19 cellular contexts compared by ENCODE assay signal in genomic region chr2:226683926-226684562, GRCh38.
DNase-seq lines count a peak whose midpoint lies in the region; ATAC-seq, FAIRE-seq and TF ChIP-seq lines count a peak whose summit lies in the region.
"Had no signal": no experiment of that assay in that cellular context is flagged by ENCODE, and none has a peak within 500 bp of the region (broad histone marks: within the 10 kb centered on the region; RNA-seq: fewer than 3 reads in every experiment).

No MANE protein-coding gene starts in this region.

- BruUV-seq in IMR-90 (replicated peaks; lab: Mats Ljungman, UMichigan), result no TSS peak

- H2BK5ac ChIP-seq in IMR-90 (ENCODE audit: low read depth, low read length, poor library complexity, severe bottlenecking), result no peak overlapping the region

- no peaks in the 10 kb centered on the region for H3K79me1 ChIP-seq in IMR-90 (ENCODE audit: low read depth in 1 of 2, low read length in 2 of 2)

- no peak for TF ChIP-seq RAD21 in IMR-90 (IDR thresholded peaks at IDR 0.05; ENCODE audit: low read length)

- no peak for FAIRE-seq in GM19239 (lab: Jason Lieb, UNC)
- FAIRE-seq: D721Med, G401.6 had no signal

- H2AK9ac ChIP-seq in IMR-90 (replicated peaks; ENCODE audit: low read depth, low read length, poor library complexity), result no peak overlapping the region

- H4K20me1 ChIP-seq in IMR-90 (ENCODE audit: insufficient read depth, low read length), result no peaks in the 10 kb centered on the region

- no peak overlapping the region for H2BK20ac ChIP-seq in IMR-90 (ENCODE audit: low read depth, low read length)

- no peak overlapping the region for H3K4me3 Mint-ChIP-seq in activated naive CD8-positive, alpha-beta T cell treated with anti-CD3 and anti-CD28 coated beads for 36 hours
- H3K4me3 Mint-ChIP-seq: T-cell had no signal

- H3K4me2 ChIP-seq in IMR-90 (ENCODE audit: low read depth, low read length), result no peak overlapping the region

- H2AK5ac ChIP-seq in IMR-90 (ENCODE audit: low read depth, low read length), result no peak overlapping the region

- no peaks in the 10 kb centered on the region for H3K9me3 Mint-ChIP-seq in activated naive CD8-positive, alpha-beta T cell treated with anti-CD3 and anti-CD28 coated beads for 36 hours
- H3K9me3 Mint-ChIP-seq: T-cell had no signal

- dilution Hi-C loops in IMR-90 (cut with HindIII; ENCODE audit: low sequenced_read_pairs, unreplicated experiment), result no loop called here

- H2AFZ ChIP-seq in IMR-90 (replicated peaks; ENCODE audit: low read length, poor library complexity), result no peak overlapping the region

- H3K14ac ChIP-seq in IMR-90 (replicated peaks; ENCODE audit: low read depth, low read length), result no peak overlapping the region

- H3K36me3 ChIP-seq in IMR-90 (ENCODE audit: control insufficient read depth, insufficient read depth, low read length) (no peaks in the 10 kb centered on the region), RWPE2 (ENCODE audit: low read depth) (no peaks in the 10 kb centered on the region), heart right ventricle (no peaks in the 10 kb centered on the region), psoas muscle (ENCODE audit: insufficient read depth in 1 of 2, low read depth in 1 of 2) (no peaks in the 10 kb centered on the region)

- ATAC-seq in IMR-90 (ENCODE audit: low read depth) (no peak), RWPE2 (ENCODE audit: low read depth) (no peak), heart right ventricle (peak in 7 of 8 donors; percentile 38 to 93 (median 79)), psoas muscle (peak in 1 of 4 donors; percentile 39), GM19328 (IDR thresholded peaks at IDR 0.05; ENCODE audit: unreplicated experiment) (no peak)
- ATAC-seq: T-cell had no signal

- H3K4me3 ChIP-seq in IMR-90 (ENCODE audit: insufficient read depth, low read depth, low read length) (no peak overlapping the region), RWPE2 (ENCODE audit: severe bottlenecking) (no peak overlapping the region), heart right ventricle (no peak overlapping the region), psoas muscle (no peak overlapping the region)
- H3K4me3 ChIP-seq: SK-N-MC had no signal

- no peaks in the 10 kb centered on the region for H3K9me1 ChIP-seq in IMR-90 (ENCODE audit: insufficient read depth, low read length)

- intact Hi-C loops in IMR-90 (cut with micrococcal nuclease) (no loop called here), heart right ventricle (cut with DNase I) (no loop called here), psoas muscle (cut with DNase I) (no loop called here)

- H3K23ac ChIP-seq in IMR-90 (ENCODE audit: low read depth, low read length), result no peak overlapping the region

- CTCF ChIA-PET in IMR-90 (lab: Yijun Ruan, JAX), result no interaction called here

- no peak for TF ChIP-seq POLR2A in IMR-90 (IDR thresholded peaks at IDR 0.05; ENCODE audit: low read depth, low read length)

- H3K56ac ChIP-seq in IMR-90 (ENCODE audit: extremely low read depth, insufficient read depth, low read length), result no peak overlapping the region

- in situ Hi-C loops in IMR-90 (cut with MboI; ENCODE audit: low sequenced_read_pairs), result no loop called here

- no peak overlapping the region for H3K18ac ChIP-seq in IMR-90 (ENCODE audit: low read depth, low read length)

- H3K4me1 ChIP-seq in IMR-90 (ENCODE audit: control insufficient read depth, insufficient read depth, low read length), result no peaks in the 10 kb centered on the region
- peaks cover 20% of the 10 kb centered on the region for H3K4me1 ChIP-seq in RWPE2 (ENCODE audit: insufficient read depth, poor library complexity, severe bottlenecking)
- peaks cover 0 to 15% (median 5%) of the 10 kb centered on the region in 9 donors for H3K4me1 ChIP-seq in heart right ventricle
- peaks cover 21% of the 10 kb centered on the region for H3K4me1 ChIP-seq in psoas muscle

- no peaks in the 10 kb centered on the region for H3K9me3 ChIP-seq in IMR-90 (ENCODE audit: control insufficient read depth, insufficient read depth, low read length)
- no peaks in the 10 kb centered on the region for H3K9me3 ChIP-seq in RWPE2 (ENCODE audit: severe bottlenecking)
- peaks cover 0 to 8% (median 0%) of the 10 kb centered on the region in 11 donors for H3K9me3 ChIP-seq in heart right ventricle
- peaks cover 3% of the 10 kb centered on the region for H3K9me3 ChIP-seq in psoas muscle

- H3K27me3 ChIP-seq in IMR-90 (ENCODE audit: control insufficient read depth, insufficient read depth, low read length) (no peaks in the 10 kb centered on the region), RWPE2 (ENCODE audit: insufficient read depth, poor library complexity, severe bottlenecking) (no peaks in the 10 kb centered on the region), heart right ventricle (no peaks in the 10 kb centered on the region), psoas muscle (ENCODE audit: insufficient read depth in 3 of 3, low read length in 2 of 3) (no peaks in the 10 kb centered on the region)

- no peak overlapping the region for H4K8ac ChIP-seq in IMR-90 (ENCODE audit: low read depth in 2 of 2, low read length in 2 of 2)

- no peak overlapping the region for H4K5ac ChIP-seq in IMR-90 (ENCODE audit: low read depth, low read length)

- no CpG with 5 or more reads among the region's 1 CpG for WGBS in IMR-90 (ENCODE audit: extremely low coverage in 2 of 2, insufficient read length in 1 of 2), 2 experiments
- WGBS in heart right ventricle, 2 donors, result 89 to 91% methylated on average over 1 of the region's 1 CpG
- 27 to 58% (median 46%) methylated on average over 1 of the region's 1 CpG for WGBS in psoas muscle, 3 donors

- H4K91ac ChIP-seq in IMR-90 (ENCODE audit: insufficient read depth, low read depth, low read length), result 0 out of 2 replicates have a peak overlapping the region, but pooled peaks have one; percentile 36

- H3K27ac ChIP-seq in IMR-90 (ENCODE audit: insufficient read depth, low read length), result no peak overlapping the region
- H3K27ac ChIP-seq in RWPE2 (ENCODE audit: poor library complexity, severe bottlenecking), result peak overlapping the region; percentile 47
- peak overlapping the region in 1 of 10 donors; percentile 24 for H3K27ac ChIP-seq in heart right ventricle
- peak overlapping the region; percentile 78 for H3K27ac ChIP-seq in psoas muscle
- H3K27ac ChIP-seq: C4-2B, SK-N-MC had no signal

- no peak overlapping the region for H2BK120ac ChIP-seq in IMR-90 (ENCODE audit: low read depth, low read length)

- H3K27ac Mint-ChIP-seq in activated naive CD8-positive, alpha-beta T cell treated with anti-CD3 and anti-CD28 coated beads for 36 hours, result no peak overlapping the region
- H3K27ac Mint-ChIP-seq: T-cell had no signal

- H3K27me3 Mint-ChIP-seq in activated naive CD8-positive, alpha-beta T cell treated with anti-CD3 and anti-CD28 coated beads for 36 hours, result peaks cover 14% of the 10 kb centered on the region

- POLR2A ChIA-PET in IMR-90 (lab: Charles Lee; ENCODE audit: unreplicated experiment), result interaction anchor here (0.6 kb wide), 1 partner anchor 41 kb away, joined by 5 read pairs; no protein-coding TSS in a partner anchor

- DNase-seq in IMR-90, result no peak
- DNase-seq in RWPE2 (ENCODE audit: low spot score), result no peak
- DNase-seq in heart right ventricle, result no peak
- DNase-seq in psoas muscle, result no peak
- DNase-seq in GM19239 (ENCODE audit: insufficient read length, low spot score), result no peak
- no peak for DNase-seq in activated naive CD8-positive, alpha-beta T cell treated with anti-CD3 and anti-CD28 coated beads for 36 hours
- DNase-seq: ACHN, GOT3, NCI-H1105 treated with DMSO at 0.1 percent for 48 hours, NCI-H1694 treated with DMSO at 0.1 percent for 48 hours, NCI-H2107, NCI-H345, NCI-H526, T-cell had no signal

- H3K36me3 Mint-ChIP-seq in activated naive CD8-positive, alpha-beta T cell treated with anti-CD3 and anti-CD28 coated beads for 36 hours, result no peaks in the 10 kb centered on the region
- H3K36me3 Mint-ChIP-seq: T-cell had no signal

- H3K9ac ChIP-seq in IMR-90 (ENCODE audit: low read depth, low read length), result no peak overlapping the region

- no peak overlapping the region; the same call in 1 of the 2 replicates for H3K4ac ChIP-seq in IMR-90 (ENCODE audit: low read depth, low read length)

- H2BK15ac ChIP-seq in IMR-90 (ENCODE audit: low read depth, low read length), result no peak overlapping the region

- no peaks in the 10 kb centered on the region for H3K4me1 Mint-ChIP-seq in activated naive CD8-positive, alpha-beta T cell treated with anti-CD3 and anti-CD28 coated beads for 36 hours

- TF ChIP-seq CTCF in IMR-90 (conservative IDR thresholded peaks at IDR 0.05; ENCODE audit: low read depth, low read length) (no peak), RWPE2 (IDR thresholded peaks at IDR 0.05; ENCODE audit: poor library complexity, severe bottlenecking) (no peak), heart right ventricle (IDR thresholded peaks at IDR 0.05) (no peak), psoas muscle (IDR thresholded peaks at IDR 0.05) (no peak)

TF ChIP-seq in IMR-90, 13 proteins besides CTCF, POLR2A, EP300 and RAD21:
- TF ChIP-seq FOS (IDR thresholded peaks at IDR 0.05; ENCODE audit: low read depth, low read length) (no peak), MAFK (IDR thresholded peaks at IDR 0.05; ENCODE audit: low read depth, low read length) (no peak), CEBPB (IDR thresholded peaks at IDR 0.05; ENCODE audit: low read depth, low read length) (no peak), ELK1 (IDR thresholded peaks at IDR 0.05; ENCODE audit: borderline replicate concordance, low read depth, low read length) (no peak), BHLHE40 (IDR thresholded peaks at IDR 0.05; ENCODE audit: low read depth, low read length) (no peak), MAZ (IDR thresholded peaks at IDR 0.05; ENCODE audit: borderline replicate concordance, low read depth, low read length) (no peak), CHD1 (IDR thresholded peaks at IDR 0.05; ENCODE audit: low read depth, low read length) (no peak), RFX5 (IDR thresholded peaks at IDR 0.05; ENCODE audit: low read depth, low read length) (no peak), NFE2L2 (IDR thresholded peaks at IDR 0.05; ENCODE audit: low read depth, low read length) (no peak), RCOR1 (IDR thresholded peaks at IDR 0.05; ENCODE audit: insufficient replicate concordance, low read length) (no peak), MXI1 (IDR thresholded peaks at IDR 0.05; ENCODE audit: borderline replicate concordance, low read depth, low read length) (no peak)

Comparison
In these comparisons a context has a peak if more than half of its experiments do, and no peak if none do; other contexts are left out.
1. ATAC-seq: peak in heart right ventricle (7 of 8); none in IMR-90 (single experiment), RWPE2 (single experiment) and GM19328 (single experiment).